Comparison of ENCODE assay signal across 8 cellular contexts in the genomic region with DNA sequence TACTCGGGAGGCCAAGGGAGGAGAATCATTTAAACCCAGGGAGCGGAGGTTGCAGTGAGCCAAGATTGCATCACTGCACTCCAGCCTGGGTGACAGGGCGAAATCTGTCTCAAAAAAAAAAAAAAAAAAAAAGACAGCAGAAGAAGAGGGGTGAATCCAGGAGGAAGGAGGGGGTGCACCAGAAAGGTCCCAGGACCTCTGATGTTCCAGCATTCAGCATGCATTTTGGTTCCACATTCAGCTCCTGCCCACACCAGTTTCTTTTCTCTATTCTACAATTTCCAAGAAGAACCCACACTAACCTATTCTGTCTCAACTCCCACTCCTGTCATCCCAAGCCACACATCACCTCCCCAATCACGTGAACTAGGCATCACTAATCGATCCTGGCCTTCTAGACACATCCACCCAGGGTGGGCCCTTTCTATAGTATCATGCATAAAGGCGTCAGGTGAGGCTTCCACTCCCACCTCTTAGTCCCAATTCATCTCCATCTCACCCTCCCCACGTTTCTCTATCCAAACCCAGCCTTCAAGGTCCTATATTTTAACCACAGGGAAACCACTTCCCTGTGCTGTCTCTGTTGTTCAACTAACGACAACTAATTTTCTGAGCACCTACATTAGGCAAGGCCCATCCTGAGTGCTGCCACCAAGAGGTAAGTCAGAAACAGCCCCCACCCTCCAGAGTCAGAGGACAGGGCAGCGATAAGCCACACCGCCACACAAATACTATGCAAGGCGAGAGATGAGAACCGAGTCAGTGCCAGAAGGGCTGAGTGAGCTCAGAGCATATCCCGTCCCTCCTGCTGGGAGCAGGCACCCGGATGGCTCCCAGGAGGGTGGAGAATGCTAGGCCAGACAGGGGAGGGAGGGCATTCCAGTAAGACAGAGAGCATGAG. TPM values are rescaled to one million over a fixed set of nuclear protein-coding genes. Genes with fewer than 3 reads are reported as not detected.
DNase-seq lines count a peak whose midpoint lies in the region; FAIRE-seq and TF ChIP-seq lines count a peak whose summit lies in the region.

No MANE protein-coding gene starts in this region.

- H3K4ac ChIP-seq in H1 (replicated peaks; ENCODE audit: insufficient read length, low read depth, low read length): no peak overlapping the region

- H2BK12ac ChIP-seq in H1 (ENCODE audit: low read depth, low read length): peak overlapping the region; percentile 40; the same call in 1 of the 2 replicates

- H2BK5ac ChIP-seq in H1 (ENCODE audit: low read depth, low read length): 0 out of 2 replicates have a peak overlapping the region, but pooled peaks have one; percentile 8

- H3K9me3 Mint-ChIP-seq in HFFc6: no peaks in the 10 kb centered on the region
- no peaks in the 10 kb centered on the region for H3K9me3 Mint-ChIP-seq in activated CD4-positive, alpha-beta T cell treated with anti-CD3 and anti-CD28 coated beads, Interleukin-2, amount 10 ng/mL, durations not matched to agents 7 days and 5 days

- no peak overlapping the region for H4K8ac ChIP-seq in H1 (ENCODE audit: extremely low read depth, insufficient read depth, low read length)

- H3K56ac ChIP-seq in H1 (replicated peaks; ENCODE audit: insufficient read length, low read depth, low read length): no peak overlapping the region

- H3K23me2 ChIP-seq in H1 (ENCODE audit: low read depth, low read length): peaks cover 12% of the 10 kb centered on the region

- H3K79me2 ChIP-seq in H1 (ENCODE audit: control insufficient read depth in 1 of 2, insufficient read depth in 2 of 2, low read length in 2 of 2): peaks cover 3 to 50% of the 10 kb centered on the region in 2 experiments

- no peak overlapping the region for H4K91ac ChIP-seq in H1 (replicated peaks; ENCODE audit: insufficient read length, low read length)

- DNase-seq in NCI-H345 (lab: John Stamatoyannopoulos, UW) (peak; percentile 57), NCI-H345 treated with DMSO at 0.1 percent for 48 hours (lab: John Stamatoyannopoulos, UW; ENCODE audit: unreplicated experiment) (no peak), HFFc6 (peak; percentile 87), MV-4-11 (lab: John Stamatoyannopoulos, UW) (peak; percentile 72), H1 (ENCODE audit: low read depth in 1 of 2, low spot score in 2 of 2) (peak in 1 of 2 experiments; percentile 34)
- peak; percentile 80 for DNase-seq in activated CD4-positive, alpha-beta T cell treated with anti-CD3 and anti-CD28 coated beads, Interleukin-2, amount 10 ng/mL, durations not matched to agents 7 days and 5 days

- POLR2A ChIA-PET in activated CD4-positive, alpha-beta T cell treated with anti-CD3 and anti-CD28 coated beads, Interleukin-2, amount 10 ng/mL, durations not matched to agents 7 days and 5 days (lab: Charles Lee): interaction anchor here (1.9 kb wide), 1 partner anchor 15 kb away, joined by 6 read pairs; no protein-coding TSS in a partner anchor
- POLR2A ChIA-PET in H1 (lab: Charles Lee; ENCODE audit: partially characterized antibody): interaction anchor here (0.7 to 2.9 kb wide), 7 partner anchors 8 to 124 kb away, joined by 3 to 16 read pairs (median 3); no protein-coding TSS in a partner anchor

- H3K9me3 ChIP-seq in H1 (ENCODE audit: insufficient read depth in 2 of 2, low read depth in 1 of 2, low read length in 1 of 2) (no peaks in the 10 kb centered on the region), muscle layer of duodenum (ENCODE audit: control insufficient read depth in 1 of 2, low read length in 2 of 2) (no peaks in the 10 kb centered on the region)

- no peak for FAIRE-seq in H1 (lab: Jason Lieb, UNC)

- no peak; a peak in 1 of 4 replicates for TF ChIP-seq RAD21 in H1 (IDR thresholded peaks at IDR 0.05 in 1 of 2, conservative IDR thresholded peaks at IDR 0.05 in 1 of 2; ENCODE audit: low read depth in 2 of 2, low read length in 2 of 2)

- peaks cover 3% of the 10 kb centered on the region for H3K27me3 Mint-ChIP-seq in HFFc6 (ENCODE audit: insufficient read depth)
- no peaks in the 10 kb centered on the region for H3K27me3 Mint-ChIP-seq in activated CD4-positive, alpha-beta T cell treated with anti-CD3 and anti-CD28 coated beads, Interleukin-2, amount 10 ng/mL, durations not matched to agents 7 days and 5 days

- H3K27me3 ChIP-seq in H1 (replicated peaks in 1 of 4; ENCODE audit: control insufficient read depth in 3 of 4, extremely low read depth in 1 of 4, insufficient read depth in 3 of 4, low read length in 3 of 4): peaks cover 0 to 17% (median 7%) of the 10 kb centered on the region in 4 experiments; a peak in 6 of 7 replicates
- H3K27me3 ChIP-seq in muscle layer of duodenum (ENCODE audit: low read depth, low read length): no peaks in the 10 kb centered on the region

- no peak overlapping the region for H3K14ac ChIP-seq in H1 (ENCODE audit: insufficient read length)

- no peak overlapping the region for H3K18ac ChIP-seq in H1 (ENCODE audit: extremely low read depth, low read length)

- peaks cover 0 to 17% of the 10 kb centered on the region in 2 experiments for H4K20me1 ChIP-seq in H1 (replicated peaks in 1 of 2; ENCODE audit: control insufficient read depth in 1 of 2, insufficient read depth in 2 of 2, low read length in 2 of 2)

- H3K36me3 Mint-ChIP-seq in HFFc6 (ENCODE audit: low read depth): peaks cover 8% of the 10 kb centered on the region
- H3K36me3 Mint-ChIP-seq in activated CD4-positive, alpha-beta T cell treated with anti-CD3 and anti-CD28 coated beads, Interleukin-2, amount 10 ng/mL, durations not matched to agents 7 days and 5 days (ENCODE audit: low read depth): peaks cover 31% of the 10 kb centered on the region

- no peak overlapping the region for H2AFZ ChIP-seq in H1 (ENCODE audit: low read length)

- H2AK5ac ChIP-seq in H1 (ENCODE audit: low read depth, low read length): peak overlapping the region; percentile 11; the same call in 1 of the 2 replicates

- peak overlapping the region; percentile 91 to 99 for H3K4me2 ChIP-seq in H1 (ENCODE audit: insufficient read depth in 1 of 2, low read depth in 2 of 2, low read length in 2 of 2)

- H3K4me1 Mint-ChIP-seq in HFFc6 (ENCODE audit: low read depth): peaks cover 82% of the 10 kb centered on the region
- peaks cover 58% of the 10 kb centered on the region for H3K4me1 Mint-ChIP-seq in activated CD4-positive, alpha-beta T cell treated with anti-CD3 and anti-CD28 coated beads, Interleukin-2, amount 10 ng/mL, durations not matched to agents 7 days and 5 days

- H2BK20ac ChIP-seq in H1 (ENCODE audit: low read length): no peak overlapping the region

- no peak overlapping the region; a peak in 1 of 7 replicates for H3K9ac ChIP-seq in H1 (replicated peaks in 1 of 4; ENCODE audit: extremely low read depth in 1 of 4, low read depth in 3 of 4, low read length in 3 of 4)

- TF ChIP-seq CTCF in HFFc6 (IDR thresholded peaks at IDR 0.05) (peak; percentile 60; the same call in 1 of the 2 replicates), H1 (IDR thresholded peaks at IDR 0.05; ENCODE audit: control extremely low read depth in 1 of 3, insufficient read depth in 1 of 3, low read depth in 1 of 3, low read length in 3 of 3) (peak; percentile 20 to 37 (median 30); a peak in 2 of 4 replicates)

- peak overlapping the region in 3 of 4 experiments; percentile 74 to 81 (median 76); a peak in 4 of 8 replicates for H3K4me3 ChIP-seq in H1 (ENCODE audit: extremely low read depth in 1 of 4, insufficient read depth in 2 of 4, low read depth in 3 of 4, low read length in 4 of 4)
- peak overlapping the region; percentile 83 to 93 for H3K4me3 ChIP-seq in muscle layer of duodenum (ENCODE audit: low read depth in 1 of 2, low read length in 2 of 2)

- peaks cover 10 to 20% (median 15%) of the 10 kb centered on the region in 4 experiments for H3K4me1 ChIP-seq in H1 (replicated peaks in 1 of 4; ENCODE audit: control insufficient read depth in 3 of 4, insufficient read depth in 4 of 4, low read length in 3 of 4)
- peaks cover 40 to 68% of the 10 kb centered on the region in 2 donors for H3K4me1 ChIP-seq in muscle layer of duodenum (ENCODE audit: control insufficient read depth in 1 of 2, insufficient read depth in 2 of 2, low read length in 2 of 2)

- H3K27ac ChIP-seq in H1 (ENCODE audit: low read depth, low read length) (no peak overlapping the region), muscle layer of duodenum (ENCODE audit: low read length) (peak overlapping the region; percentile 99), temporal lobe (ENCODE audit: low read depth, low read length) (peak overlapping the region; percentile 86)

- H3K4me3 Mint-ChIP-seq in HFFc6: peak overlapping the region; percentile 93
- H3K4me3 Mint-ChIP-seq in activated CD4-positive, alpha-beta T cell treated with anti-CD3 and anti-CD28 coated beads, Interleukin-2, amount 10 ng/mL, durations not matched to agents 7 days and 5 days: peak overlapping the region; percentile 98

- no peak overlapping the region for H3K23ac ChIP-seq in H1 (ENCODE audit: insufficient read length)

- 53% methylated on average over 13 of the region's 14 CpGs; no CpG with 5 or more reads in 1 of the 2 experiments for WGBS in H1 (ENCODE audit: extremely low coverage in 1 of 2, insufficient coverage in 1 of 2, insufficient read length in 1 of 2, insufficient replicate concordance in 2 of 2, low coverage in 1 of 2, low lambda C conversion rate in 2 of 2, missing lambda C conversion rate in 1 of 2), 2 experiments

- CTCF ChIA-PET in activated CD4-positive, alpha-beta T cell treated with anti-CD3 and anti-CD28 coated beads, Interleukin-2, amount 10 ng/mL, durations not matched to agents 7 days and 5 days (lab: Charles Lee): interaction anchor here (1.2 to 3.3 kb wide), 5 partner anchors 9 to 60 kb away, joined by 3 to 12 read pairs (median 9); no protein-coding TSS in a partner anchor
- CTCF ChIA-PET in H1 (lab: Charles Lee; ENCODE audit: partially characterized antibody): interaction anchor here (0.8 to 4.5 kb wide), 18 partner anchors 8 to 156 kb away, joined by 3 to 20 read pairs (median 4); no protein-coding TSS in a partner anchor

- no peak overlapping the region for H4K5ac ChIP-seq in H1 (ENCODE audit: insufficient read length, low read depth, low read length)

- peaks cover 9% of the 10 kb centered on the region; the same call in 1 of the 2 replicates for H3K79me1 ChIP-seq in H1 (ENCODE audit: low read depth, low read length)

- H3K36me3 ChIP-seq in H1 (ENCODE audit: control insufficient read depth in 2 of 4, insufficient read depth in 4 of 4, low read length in 3 of 4): no peaks in the 10 kb centered on the region; a peak in 1 of 8 replicates
- H3K36me3 ChIP-seq in muscle layer of duodenum (ENCODE audit: control insufficient read depth in 1 of 2, insufficient read depth in 2 of 2, low read length in 2 of 2): peaks cover 0 to 3% of the 10 kb centered on the region in 2 donors

- peak overlapping the region; percentile 48 for H2BK15ac ChIP-seq in H1 (ENCODE audit: low read length)

- no peak for TF ChIP-seq POLR2A in H1 (IDR thresholded peaks at IDR 0.05; ENCODE audit: control extremely low read depth in 1 of 2, low read depth in 2 of 2, low read length in 2 of 2)

- TF ChIP-seq EP300 in H1 (IDR thresholded peaks at IDR 0.05; ENCODE audit: borderline replicate concordance in 1 of 2, low read depth in 2 of 2, low read length in 2 of 2): no peak

- H2BK120ac ChIP-seq in H1 (replicated peaks; ENCODE audit: low read depth, low read length): no peak overlapping the region

- H3K27ac Mint-ChIP-seq in HFFc6: peak overlapping the region; percentile 77
- peak overlapping the region; percentile 88 for H3K27ac Mint-ChIP-seq in activated CD4-positive, alpha-beta T cell treated with anti-CD3 and anti-CD28 coated beads, Interleukin-2, amount 10 ng/mL, durations not matched to agents 7 days and 5 days

RNA-seq across cellular contexts. Expression of gene ANXA11, which starts 2.2 kb away (rescaled TPM):
- 100 to 1,000 TPM; 253 to 361 (median 336) TPM for total RNA-seq in HFFc6 (2021; fragmentation: NEBNext Ultra II Directional; extraction: Animal tissue kit (Norgen Biotek cat#: 25700))
- 100 to 1,000 TPM; 280 to 326 TPM for total RNA-seq in activated CD4-positive, alpha-beta T cell treated with anti-CD3 and anti-CD28 coated beads, Interleukin-2, amount 10 ng/mL, durations not matched to agents 7 days and 5 days
- total RNA-seq in H1 (2021; fragmentation: NEBNext Ultra II Directional; extraction: Animal tissue kit (Norgen Biotek cat#: 25700)): 70.6 and 84.9 TPM in 2 replicates
- polyA plus RNA-seq in H1 (2011; rRNA removed): 40.5 and 58.7 TPM in 2 replicates
- polyA plus RNA-seq in H1 (2011; cell fraction: cytosol; rRNA removed): 38.1 TPM
- 50.9 TPM for polyA plus RNA-seq in H1 (2011; cell fraction: nucleus; rRNA removed)
- polyA plus RNA-seq in H1 (2012, experiment 1 of 2): 113 to 134 TPM (median 126 TPM) in 4 replicates
- 58.1 TPM for polyA plus RNA-seq in H1 (2012, experiment 2 of 2)
- 193 TPM for polyA plus RNA-seq in H1 (2013, experiment 1 of 2)
- 199 TPM for polyA plus RNA-seq in H1 (2013, experiment 2 of 2)
- 27.2 and 42.8 TPM in 2 replicates for polyA minus RNA-seq in H1 (2011; rRNA and poly(A)+ RNA removed)
- polyA minus RNA-seq in H1 (2011; cell fraction: cytosol; rRNA and poly(A)+ RNA removed): 29.3 TPM
- polyA minus RNA-seq in H1 (2011; cell fraction: nucleus; rRNA and poly(A)+ RNA removed): 26.1 TPM
- 3.2 TPM for total RNA-seq in temporal lobe

Comparison
In these comparisons a context has a peak if more than half of its experiments do, and no peak if none do; other contexts are left out.
1. RNA of gene ANXA11, which starts 2.2 kb away (total RNA-seq): 253 to 361 TPM in HFFc6, 280 to 326 TPM in activated CD4-positive, alpha-beta T cell treated with anti-CD3 and anti-CD28 coated beads, Interleukin-2, amount 10 ng/mL, durations not matched to agents 7 days and 5 days and 70.6 to 84.9 TPM in H1; 3.2 TPM in temporal lobe (single experiment); every median in the first group is over 10 times any median in the second.